ENCODE assay signal across 8 cellular contexts in genomic region chr19:55605637-55606470, GRCh38. TPM values are rescaled to one million over a fixed set of nuclear protein-coding genes. Genes with fewer than 3 reads are reported as not detected.
DNase-seq lines count a peak whose midpoint lies in the region; ATAC-seq and TF ChIP-seq lines count a peak whose summit lies in the region.

Gene ZNF865, plus strand, starts transcription at chr19:55605647. Its CDS starts 7,972 bp downstream, at chr19:55613619.

- peak within 1 kb of the TSS; percentile 94 for H3K27ac Mint-ChIP-seq in activated T-helper 17 cell treated with anti-CD3 and anti-CD28 coated beads, Interleukin-2, amount 50 U/mL, for 72 hours
- peak within 1 kb of the TSS; percentile 96 to 99 (median 99) for H3K27ac Mint-ChIP-seq in nephron
- peak within 1 kb of the TSS; percentile 95 to 96 for H3K27ac Mint-ChIP-seq in stimulated activated naive CD8-positive, alpha-beta T cell treated with anti-CD3 and anti-CD28 coated beads, Interleukin-15, amount 100 ng/mL, for 72 hours

- ATAC-seq in GM19463 (IDR thresholded peaks at IDR 0.05; ENCODE audit: unreplicated experiment) = peak; percentile 33
- ATAC-seq in activated T-helper 17 cell treated with anti-CD3 and anti-CD28 coated beads, Interleukin-2, amount 50 U/mL, for 72 hours (replicated peaks) = peak; percentile 54
- ATAC-seq in stimulated activated naive CD8-positive, alpha-beta T cell treated with anti-CD3 and anti-CD28 coated beads, Interleukin-15, amount 100 ng/mL, for 72 hours = peak; percentile 55

- H3K4me3 ChIP-seq in fibroblast of the aortic adventitia (ENCODE audit: low read depth, low read length) = peak within 1 kb of the TSS; percentile 93

- peaks cover 44% of the 10 kb centered on the region for H3K36me3 Mint-ChIP-seq in activated T-helper 17 cell treated with anti-CD3 and anti-CD28 coated beads, Interleukin-2, amount 50 U/mL, for 72 hours (ENCODE audit: low read depth)
- H3K36me3 Mint-ChIP-seq in nephron (ENCODE audit: low read depth) = peaks cover 33% of the 10 kb centered on the region

- H3K27me3 Mint-ChIP-seq in activated T-helper 17 cell treated with anti-CD3 and anti-CD28 coated beads, Interleukin-2, amount 50 U/mL, for 72 hours = no peaks in the 10 kb centered on the region
- H3K27me3 Mint-ChIP-seq in nephron (ENCODE audit: low read depth) = no peaks in the 10 kb centered on the region
- H3K27me3 Mint-ChIP-seq in stimulated activated naive CD8-positive, alpha-beta T cell treated with anti-CD3 and anti-CD28 coated beads, Interleukin-15, amount 100 ng/mL, for 72 hours = no peaks in the 10 kb centered on the region

- peak within 1 kb of the TSS; percentile 92 for H3K27ac ChIP-seq in C4-2B

- peaks cover 49% of the 10 kb centered on the region for H3K4me1 Mint-ChIP-seq in activated T-helper 17 cell treated with anti-CD3 and anti-CD28 coated beads, Interleukin-2, amount 50 U/mL, for 72 hours
- peaks cover 21% of the 10 kb centered on the region for H3K4me1 Mint-ChIP-seq in nephron
- peaks cover 70% of the 10 kb centered on the region for H3K4me1 Mint-ChIP-seq in stimulated activated naive CD8-positive, alpha-beta T cell treated with anti-CD3 and anti-CD28 coated beads, Interleukin-15, amount 100 ng/mL, for 72 hours

- H3K9me3 Mint-ChIP-seq in activated T-helper 17 cell treated with anti-CD3 and anti-CD28 coated beads, Interleukin-2, amount 50 U/mL, for 72 hours = no peaks in the 10 kb centered on the region
- no peaks in the 10 kb centered on the region for H3K9me3 Mint-ChIP-seq in nephron
- H3K9me3 Mint-ChIP-seq in stimulated activated naive CD8-positive, alpha-beta T cell treated with anti-CD3 and anti-CD28 coated beads, Interleukin-15, amount 100 ng/mL, for 72 hours = no peaks in the 10 kb centered on the region

- peak within 1 kb of the TSS; percentile 89 for H3K4me3 Mint-ChIP-seq in activated T-helper 17 cell treated with anti-CD3 and anti-CD28 coated beads, Interleukin-2, amount 50 U/mL, for 72 hours
- peak within 1 kb of the TSS; percentile 97 to 99 (median 99) for H3K4me3 Mint-ChIP-seq in nephron
- peak within 1 kb of the TSS; percentile 95 to 98 for H3K4me3 Mint-ChIP-seq in stimulated activated naive CD8-positive, alpha-beta T cell treated with anti-CD3 and anti-CD28 coated beads, Interleukin-15, amount 100 ng/mL, for 72 hours

- peak; percentile 88 for TF ChIP-seq CTCF in C4-2B (conservative IDR thresholded peaks at IDR 0.05)
- TF ChIP-seq CTCF in fibroblast of the aortic adventitia (IDR thresholded peaks at IDR 0.05; ENCODE audit: insufficient read depth, low read length) = peak; percentile 88
- TF ChIP-seq CTCF in nephron (IDR thresholded peaks at IDR 0.05; ENCODE audit: unreplicated experiment in 3 of 3) = peak; percentile 73 to 79 (median 77)

- DNase-seq in KG1 (lab: John Stamatoyannopoulos, UW) (peak; percentile 82), RKO (ENCODE audit: low spot score) (peak; percentile 87), fibroblast of the aortic adventitia (ENCODE audit: low read depth) (peak; percentile 85)
- peak; percentile 62 to 78 for DNase-seq in stimulated activated naive CD8-positive, alpha-beta T cell treated with anti-CD3 and anti-CD28 coated beads, Interleukin-15, amount 100 ng/mL, for 72 hours

RNA-seq across cellular contexts. Expression of gene ZNF865, which starts in this region (rescaled TPM):
- 10 to 100 TPM; 11.9 to 13.2 TPM for total RNA-seq in activated T-helper 17 cell treated with anti-CD3 and anti-CD28 coated beads, Interleukin-2, amount 50 U/mL, for 72 hours
- total RNA-seq in fibroblast of the aortic adventitia (ENCODE audit: low replicate concordance) = 0.08 and 1.5 TPM in 2 replicates

Comparison
In these comparisons a context has a peak if more than half of its experiments do, and no peak if none do; other contexts are left out.
1. Peak in every context shown above with its lines: DNase-seq, ATAC-seq, H3K4me3 ChIP-seq and H3K27ac ChIP-seq.